ENCODE assay signal across 20 cellular contexts in the genomic region with DNA sequence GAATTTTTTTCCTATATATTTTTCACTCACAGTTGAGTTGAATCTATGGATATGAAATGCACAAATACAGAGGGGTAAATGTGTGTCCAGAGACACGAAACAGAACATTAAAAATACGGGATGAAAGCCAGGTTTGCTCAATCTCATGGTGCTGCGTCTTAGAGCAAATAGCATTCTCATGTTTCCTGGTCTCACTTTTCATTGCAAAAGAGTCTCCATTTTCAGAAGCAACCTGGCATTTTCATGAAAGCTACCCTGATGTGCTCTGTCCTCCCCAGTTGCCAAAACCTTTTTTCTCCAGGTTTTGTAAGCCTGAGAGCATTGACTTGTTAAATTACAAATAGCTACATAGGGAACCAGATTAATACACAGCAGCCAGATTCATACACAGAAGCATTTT. TPM values are rescaled to one million over a fixed set of nuclear protein-coding genes. Genes with fewer than 3 reads are reported as not detected.
DNase-seq lines count a peak whose midpoint lies in the region; ATAC-seq and TF ChIP-seq lines count a peak whose summit lies in the region.
"Had no signal": no experiment of that assay in that cellular context is flagged by ENCODE, and none has a peak within 500 bp of the region (broad histone marks: within the 10 kb centered on the region; RNA-seq: fewer than 3 reads in every experiment).

No MANE protein-coding gene starts in this region.

- H3K4me3 Mint-ChIP-seq in GM23338, result no peak overlapping the region
- H3K4me3 Mint-ChIP-seq in activated CD8-positive, alpha-beta memory T cell treated with anti-CD3 and anti-CD28 coated beads, Interleukin-2, amount 10 ng/mL, durations not matched to agents 7 days and 5 days, result no peak overlapping the region
- H3K4me3 Mint-ChIP-seq: H9 had no signal

- H3K27ac Mint-ChIP-seq in GM23338, result no peak overlapping the region
- H3K27ac Mint-ChIP-seq in activated CD8-positive, alpha-beta memory T cell treated with anti-CD3 and anti-CD28 coated beads, Interleukin-2, amount 10 ng/mL, durations not matched to agents 7 days and 5 days, result no peak overlapping the region
- H3K27ac Mint-ChIP-seq: H9 had no signal

- peaks cover 7% of the 10 kb centered on the region for H3K9me3 Mint-ChIP-seq in GM23338
- no peaks in the 10 kb centered on the region for H3K9me3 Mint-ChIP-seq in activated CD8-positive, alpha-beta memory T cell treated with anti-CD3 and anti-CD28 coated beads, Interleukin-2, amount 10 ng/mL, durations not matched to agents 7 days and 5 days (ENCODE audit: low read depth)

- DNase-seq in DMS 273 (lab: John Stamatoyannopoulos, UW; ENCODE audit: unreplicated experiment) (peak; percentile 10), DMS 273 treated with DMSO at 0.1 percent for 48 hours (lab: John Stamatoyannopoulos, UW) (no peak), GM23338 (ENCODE audit: low spot score) (no peak), coronary artery (ENCODE audit: low spot score) (no peak), sigmoid colon (no peak), colonic mucosa (no peak)
- no peak for DNase-seq in activated CD8-positive, alpha-beta memory T cell treated with anti-CD3 and anti-CD28 coated beads, Interleukin-2, amount 10 ng/mL, durations not matched to agents 7 days and 5 days
- DNase-seq: activated CD8-positive, alpha-beta memory T cell treated with anti-CD3 and anti-CD28 coated beads, Interleukin-2, amount 50 U/mL, for 4 hours; COR-L47; effector CD4-positive, alpha-beta T cell; H9; islet precursor cell; NCI-H2081 treated with DMSO at 0.1 percent for 48 hours; right cardiac atrium; SIG-M5; stimulated activated CD4-positive, alpha-beta T cell treated with anti-CD3 and anti-CD28 coated beads, Interleukin-4, amount 100 ng/mL, for 4 hours; stimulated activated naive CD4-positive, alpha-beta T cell had no signal

- H3K36me3 Mint-ChIP-seq in GM23338 (ENCODE audit: low read depth), result peaks cover 7% of the 10 kb centered on the region
- no peaks in the 10 kb centered on the region for H3K36me3 Mint-ChIP-seq in activated CD8-positive, alpha-beta memory T cell treated with anti-CD3 and anti-CD28 coated beads, Interleukin-2, amount 10 ng/mL, durations not matched to agents 7 days and 5 days

- no peak for TF ChIP-seq POLR2A in sigmoid colon (IDR thresholded peaks at IDR 0.05)

- no peaks in the 10 kb centered on the region for H3K79me2 ChIP-seq in GM23338 (replicated peaks; ENCODE audit: insufficient read depth)

- TF ChIP-seq CTCF in GM23338 (conservative IDR thresholded peaks at IDR 0.05; ENCODE audit: low read depth in 2 of 2) (no peak), coronary artery (IDR thresholded peaks at IDR 0.05) (no peak), sigmoid colon (IDR thresholded peaks at IDR 0.05) (no peak), colonic mucosa (IDR thresholded peaks at IDR 0.05) (no peak)

- no peaks in the 10 kb centered on the region for H3K4me1 Mint-ChIP-seq in GM23338
- peaks cover 52% of the 10 kb centered on the region for H3K4me1 Mint-ChIP-seq in activated CD8-positive, alpha-beta memory T cell treated with anti-CD3 and anti-CD28 coated beads, Interleukin-2, amount 10 ng/mL, durations not matched to agents 7 days and 5 days
- H3K4me1 Mint-ChIP-seq: H9 had no signal

- no peak overlapping the region for H3K9ac ChIP-seq in colonic mucosa (ENCODE audit: low read depth in 2 of 2, low read length in 2 of 2)

- H3K9me2 ChIP-seq in GM23338 (ENCODE audit: insufficient read depth), result no peaks in the 10 kb centered on the region

- intact Hi-C loops in sigmoid colon (cut with DNase I), result no loop called here
- intact Hi-C loops in colonic mucosa (cut with DNase I), result no loop called here

- no peaks in the 10 kb centered on the region for H3K27me3 ChIP-seq in GM23338 (ENCODE audit: insufficient read depth)
- H3K27me3 ChIP-seq in sigmoid colon, result no peaks in the 10 kb centered on the region
- no peaks in the 10 kb centered on the region for H3K27me3 ChIP-seq in colonic mucosa

- no peaks in the 10 kb centered on the region for H3K9me3 ChIP-seq in sigmoid colon
- no peaks in the 10 kb centered on the region for H3K9me3 ChIP-seq in colonic mucosa

- H3K4me3 ChIP-seq in GM23338 (no peak overlapping the region), coronary artery (no peak overlapping the region), sigmoid colon (no peak overlapping the region), colonic mucosa (no peak overlapping the region)

- H3K27me3 Mint-ChIP-seq in GM23338 (ENCODE audit: insufficient read depth, low read depth, poor library complexity), result peaks cover 2% of the 10 kb centered on the region
- no peaks in the 10 kb centered on the region for H3K27me3 Mint-ChIP-seq in activated CD8-positive, alpha-beta memory T cell treated with anti-CD3 and anti-CD28 coated beads, Interleukin-2, amount 10 ng/mL, durations not matched to agents 7 days and 5 days

- no peaks in the 10 kb centered on the region for H3K4me1 ChIP-seq in GM23338 (ENCODE audit: insufficient read depth)
- peaks cover 0 to 68% (median 38%) of the 10 kb centered on the region in 4 donors for H3K4me1 ChIP-seq in sigmoid colon
- no peaks in the 10 kb centered on the region for H3K4me1 ChIP-seq in colonic mucosa

- ATAC-seq in GM23338 (no peak), GM18868 (IDR thresholded peaks at IDR 0.05; ENCODE audit: unreplicated experiment) (no peak)
- ATAC-seq in activated CD8-positive, alpha-beta memory T cell treated with anti-CD3 and anti-CD28 coated beads, Interleukin-2, amount 10 ng/mL, durations not matched to agents 7 days and 5 days, result no peak
- ATAC-seq: right cardiac atrium had no signal

- H3K4me2 ChIP-seq in GM23338, result no peak overlapping the region

- H3K27ac ChIP-seq in GM23338 (ENCODE audit: low read depth) (no peak overlapping the region), coronary artery (peak overlapping the region; percentile 68 to 77), sigmoid colon (peak overlapping the region; percentile 59 to 85 (median 80)), colonic mucosa (no peak overlapping the region)
- H3K27ac ChIP-seq: 22Rv1, HL-60 had no signal

- H3K36me3 ChIP-seq in GM23338 (ENCODE audit: insufficient read depth), result no peaks in the 10 kb centered on the region
- no peaks in the 10 kb centered on the region for H3K36me3 ChIP-seq in sigmoid colon
- no peaks in the 10 kb centered on the region for H3K36me3 ChIP-seq in colonic mucosa

- 77 to 88% methylated on average over 3 of the region's 3 CpGs for WGBS in sigmoid colon, 2 donors

- TF ChIP-seq EP300 in sigmoid colon (IDR thresholded peaks at IDR 0.05), result no peak

- H3F3A ChIP-seq in GM23338 (replicated peaks; ENCODE audit: low read depth), result no peaks in the 10 kb centered on the region

- CTCF ChIA-PET in activated CD8-positive, alpha-beta memory T cell treated with anti-CD3 and anti-CD28 coated beads, Interleukin-2, amount 10 ng/mL, durations not matched to agents 7 days and 5 days (lab: Charles Lee), result no interaction called here

- no peaks in the 10 kb centered on the region for H4K20me1 ChIP-seq in GM23338 (replicated peaks; ENCODE audit: insufficient read depth)

- 0 out of 2 replicates have a peak overlapping the region, but pooled peaks have one; percentile 9 for H2AFZ ChIP-seq in GM23338

TF ChIP-seq in GM23338, 12 proteins besides CTCF, POLR2A, EP300 and RAD21 (continues in another document):
- TF ChIP-seq CREB1 (CRISPR knock-in tag; IDR thresholded peaks at IDR 0.05; ENCODE audit: low read depth), result no peak

RNA-seq across cellular contexts. Expression of a gene that starts 49.5 kb away (rescaled TPM):
- 15.7 and 23.2 TPM in 2 replicates for total RNA-seq in GM23338 (2014; rRNA removed; shearing (Covaris generic))
- polyA plus RNA-seq in GM23338 (2016; fragmentation: Nextera tagmentation; extraction: Ambion mirVana) (8.4 and 9.4 TPM in 2 replicates), sigmoid colon (10 to 100 TPM; 60.5 to 74.7 (median 67.3) TPM)
- total RNA-seq in sigmoid colon (100 to 1,000 TPM; 602 to 898 (median 756) TPM), colonic mucosa (100 to 1,000 TPM; 149 to 191 TPM)
- 100 to 1,000 TPM; 370 to 398 TPM for total RNA-seq in activated CD8-positive, alpha-beta memory T cell treated with anti-CD3 and anti-CD28 coated beads, Interleukin-2, amount 10 ng/mL, durations not matched to agents 7 days and 5 days

Comparison
In these comparisons a context has a peak if more than half of its experiments do, and no peak if none do; other contexts are left out.
1. H3K27ac ChIP-seq: peak in coronary artery (2 of 2) and sigmoid colon (4 of 4); none in GM23338 (single experiment) and colonic mucosa (single experiment).